In the genomic region with DNA sequence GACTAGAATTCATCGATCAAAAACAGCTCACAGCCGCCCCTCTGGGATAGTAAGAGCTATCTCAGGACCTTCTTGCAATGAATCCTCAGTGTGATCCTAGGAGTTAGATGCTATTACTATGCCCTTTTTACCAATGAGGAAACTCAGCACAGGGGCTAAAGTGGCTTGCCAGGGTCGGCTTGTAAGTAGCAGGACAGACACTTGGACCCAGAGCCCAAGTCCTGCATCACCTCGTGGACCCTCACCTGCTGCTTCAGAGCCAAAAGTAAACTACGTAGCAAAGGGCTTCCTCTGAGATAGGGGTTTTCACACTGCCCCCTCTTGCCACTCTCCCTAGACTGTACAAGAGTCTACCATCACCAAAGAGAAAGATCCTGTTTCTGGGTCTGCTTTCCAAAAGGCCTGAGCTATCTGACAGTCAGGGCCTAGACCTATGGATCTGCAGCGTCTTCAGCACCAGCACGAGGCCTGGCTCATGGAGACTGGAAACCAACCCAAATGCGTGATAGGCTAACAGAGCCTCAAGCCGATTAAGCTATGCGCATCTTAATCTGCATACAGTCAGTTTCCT, we compare ENCODE assay signal across 1 cellular context.
TF ChIP-seq lines count a peak whose summit lies in the region.

No MANE protein-coding gene starts in this region.

TF ChIP-seq in GM23338, 12 proteins besides CTCF, POLR2A, EP300 and RAD21 (continued from another document):
- TF ChIP-seq, protein P1, sequence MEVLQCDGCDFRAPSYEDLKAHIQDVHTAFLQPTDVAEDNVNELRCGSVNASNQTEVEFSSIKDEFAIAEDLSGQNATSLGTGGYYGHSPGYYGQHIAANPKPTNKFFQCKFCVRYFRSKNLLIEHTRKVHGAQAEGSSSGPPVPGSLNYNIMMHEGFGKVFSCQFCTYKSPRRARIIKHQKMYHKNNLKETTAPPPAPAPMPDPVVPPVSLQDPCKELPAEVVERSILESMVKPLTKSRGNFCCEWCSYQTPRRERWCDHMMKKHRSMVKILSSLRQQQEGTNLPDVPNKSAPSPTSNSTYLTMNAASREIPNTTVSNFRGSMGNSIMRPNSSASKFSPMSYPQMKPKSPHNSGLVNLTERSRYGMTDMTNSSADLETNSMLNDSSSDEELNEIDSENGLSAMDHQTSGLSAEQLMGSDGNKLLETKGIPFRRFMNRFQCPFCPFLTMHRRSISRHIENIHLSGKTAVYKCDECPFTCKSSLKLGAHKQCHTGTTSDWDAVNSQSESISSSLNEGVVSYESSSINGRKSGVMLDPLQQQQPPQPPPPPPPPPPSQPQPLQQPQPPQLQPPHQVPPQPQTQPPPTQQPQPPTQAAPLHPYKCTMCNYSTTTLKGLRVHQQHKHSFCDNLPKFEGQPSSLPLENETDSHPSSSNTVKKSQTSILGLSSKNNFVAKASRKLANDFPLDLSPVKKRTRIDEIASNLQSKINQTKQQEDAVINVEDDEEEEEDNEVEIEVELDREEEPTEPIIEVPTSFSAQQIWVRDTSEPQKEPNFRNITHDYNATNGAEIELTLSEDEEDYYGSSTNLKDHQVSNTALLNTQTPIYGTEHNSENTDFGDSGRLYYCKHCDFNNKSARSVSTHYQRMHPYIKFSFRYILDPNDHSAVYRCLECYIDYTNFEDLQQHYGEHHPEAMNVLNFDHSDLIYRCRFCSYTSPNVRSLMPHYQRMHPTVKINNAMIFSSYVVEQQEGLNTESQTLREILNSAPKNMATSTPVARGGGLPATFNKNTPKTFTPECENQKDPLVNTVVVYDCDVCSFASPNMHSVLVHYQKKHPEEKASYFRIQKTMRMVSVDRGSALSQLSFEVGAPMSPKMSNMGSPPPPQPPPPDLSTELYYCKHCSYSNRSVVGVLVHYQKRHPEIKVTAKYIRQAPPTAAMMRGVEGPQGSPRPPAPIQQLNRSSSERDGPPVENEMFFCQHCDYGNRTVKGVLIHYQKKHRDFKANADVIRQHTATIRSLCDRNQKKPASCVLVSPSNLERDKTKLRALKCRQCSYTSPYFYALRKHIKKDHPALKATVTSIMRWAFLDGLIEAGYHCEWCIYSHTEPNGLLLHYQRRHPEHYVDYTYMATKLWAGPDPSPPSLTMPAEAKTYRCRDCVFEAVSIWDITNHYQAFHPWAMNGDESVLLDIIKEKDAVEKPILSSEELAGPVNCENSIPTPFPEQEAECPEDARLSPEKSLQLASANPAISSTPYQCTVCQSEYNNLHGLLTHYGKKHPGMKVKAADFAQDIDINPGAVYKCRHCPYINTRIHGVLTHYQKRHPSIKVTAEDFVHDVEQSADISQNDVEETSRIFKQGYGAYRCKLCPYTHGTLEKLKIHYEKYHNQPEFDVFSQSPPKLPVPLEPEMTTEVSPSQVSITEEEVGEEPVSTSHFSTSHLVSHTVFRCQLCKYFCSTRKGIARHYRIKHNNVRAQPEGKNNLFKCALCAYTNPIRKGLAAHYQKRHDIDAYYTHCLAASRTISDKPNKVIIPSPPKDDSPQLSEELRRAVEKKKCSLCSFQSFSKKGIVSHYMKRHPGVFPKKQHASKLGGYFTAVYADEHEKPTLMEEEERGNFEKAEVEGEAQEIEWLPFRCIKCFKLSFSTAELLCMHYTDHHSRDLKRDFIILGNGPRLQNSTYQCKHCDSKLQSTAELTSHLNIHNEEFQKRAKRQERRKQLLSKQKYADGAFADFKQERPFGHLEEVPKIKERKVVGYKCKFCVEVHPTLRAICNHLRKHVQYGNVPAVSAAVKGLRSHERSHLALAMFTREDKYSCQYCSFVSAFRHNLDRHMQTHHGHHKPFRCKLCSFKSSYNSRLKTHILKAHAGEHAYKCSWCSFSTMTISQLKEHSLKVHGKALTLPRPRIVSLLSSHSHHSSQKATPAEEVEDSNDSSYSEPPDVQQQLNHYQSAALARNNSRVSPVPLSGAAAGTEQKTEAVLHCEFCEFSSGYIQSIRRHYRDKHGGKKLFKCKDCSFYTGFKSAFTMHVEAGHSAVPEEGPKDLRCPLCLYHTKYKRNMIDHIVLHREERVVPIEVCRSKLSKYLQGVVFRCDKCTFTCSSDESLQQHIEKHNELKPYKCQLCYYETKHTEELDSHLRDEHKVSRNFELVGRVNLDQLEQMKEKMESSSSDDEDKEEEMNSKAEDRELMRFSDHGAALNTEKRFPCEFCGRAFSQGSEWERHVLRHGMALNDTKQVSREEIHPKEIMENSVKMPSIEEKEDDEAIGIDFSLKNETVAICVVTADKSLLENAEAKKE (CRISPR knock-in tag; IDR thresholded peaks at IDR 0.05): no peak
- TF ChIP-seq POLR2AphosphoS5 (IDR thresholded peaks at IDR 0.05; ENCODE audit: low read depth): no peak
- no peak for TF ChIP-seq NANOG (IDR thresholded peaks at IDR 0.05; ENCODE audit: borderline replicate concordance)
- no peak for TF ChIP-seq ZNF331 (CRISPR knock-in tag; IDR thresholded peaks at IDR 0.05; ENCODE audit: low read depth)
- TF ChIP-seq STAT1 (IDR thresholded peaks at IDR 0.05; ENCODE audit: unreplicated experiment): no peak
- no peak for TF ChIP-seq JUNB (IDR thresholded peaks at IDR 0.05; ENCODE audit: unreplicated experiment)
- TF ChIP-seq CREB1 (CRISPR knock-in tag; IDR thresholded peaks at IDR 0.05; ENCODE audit: low read depth): no peak
- TF ChIP-seq, protein P2, sequence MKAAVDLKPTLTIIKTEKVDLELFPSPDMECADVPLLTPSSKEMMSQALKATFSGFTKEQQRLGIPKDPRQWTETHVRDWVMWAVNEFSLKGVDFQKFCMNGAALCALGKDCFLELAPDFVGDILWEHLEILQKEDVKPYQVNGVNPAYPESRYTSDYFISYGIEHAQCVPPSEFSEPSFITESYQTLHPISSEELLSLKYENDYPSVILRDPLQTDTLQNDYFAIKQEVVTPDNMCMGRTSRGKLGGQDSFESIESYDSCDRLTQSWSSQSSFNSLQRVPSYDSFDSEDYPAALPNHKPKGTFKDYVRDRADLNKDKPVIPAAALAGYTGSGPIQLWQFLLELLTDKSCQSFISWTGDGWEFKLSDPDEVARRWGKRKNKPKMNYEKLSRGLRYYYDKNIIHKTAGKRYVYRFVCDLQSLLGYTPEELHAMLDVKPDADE (IDR thresholded peaks at IDR 0.05): no peak
- TF ChIP-seq ZNF114 (CRISPR knock-in tag; IDR thresholded peaks at IDR 0.05): no peak
